In the genomic region with DNA sequence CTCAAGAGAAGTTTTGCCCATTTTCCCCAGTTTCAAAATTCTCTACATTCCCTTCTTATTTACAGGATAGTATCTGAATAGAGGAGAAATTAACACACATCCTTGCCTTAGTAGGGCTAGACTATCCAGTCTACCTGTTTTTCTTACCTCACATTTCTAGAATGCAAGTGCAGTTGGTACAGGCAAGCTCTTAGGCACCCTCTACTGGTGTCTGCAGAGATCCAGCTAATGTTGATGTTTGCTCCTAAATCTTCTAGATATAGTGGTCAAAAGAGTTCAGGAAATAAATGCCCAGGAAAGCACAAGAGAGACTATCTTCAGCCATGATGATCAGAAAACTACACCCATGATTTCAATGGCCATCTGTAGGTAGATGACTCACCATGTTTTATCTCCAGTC, we compare ENCODE assay signal across 12 cellular contexts.
DNase-seq lines count a peak whose midpoint lies in the region; ATAC-seq, FAIRE-seq and TF ChIP-seq lines count a peak whose summit lies in the region.
"Had no signal": no experiment of that assay in that cellular context is flagged by ENCODE, and none has a peak within 500 bp of the region (broad histone marks: within the 10 kb centered on the region; RNA-seq: fewer than 3 reads in every experiment).

No MANE protein-coding gene starts in this region.

- intact Hi-C loops in endothelial cell of umbilical vein (cut with micrococcal nuclease) (no loop called here), testis (cut with DNase I; ENCODE audit: low total_unique reads) (no loop called here)

- CTCF ChIA-PET in SK-N-SH (lab: Yijun Ruan, JAX): interaction anchor here (0.7 kb wide), 1 partner anchor 8 kb away, joined by 3 read pairs; no protein-coding TSS in a partner anchor
- CTCF ChIA-PET in endothelial cell of umbilical vein (lab: Charles Lee): interaction anchor here (1.0 to 2.6 kb wide), 2 partner anchors 364 to 504 kb away, joined by 17 read pairs; no protein-coding TSS in a partner anchor

- TF ChIP-seq POLR2A in endothelial cell of umbilical vein (IDR thresholded peaks at IDR 0.05; ENCODE audit: low read depth, low read length) (no peak), testis (IDR thresholded peaks at IDR 0.05) (no peak)

- H3K36me3 ChIP-seq in SK-N-SH (replicated peaks in 1 of 2; ENCODE audit: control insufficient read depth in 1 of 2, insufficient read depth in 2 of 2, low read length in 1 of 2) (no peaks in the 10 kb centered on the region), endothelial cell of umbilical vein (ENCODE audit: control insufficient read depth in 2 of 2, extremely low read depth in 1 of 2, insufficient read depth in 2 of 2, low read length in 2 of 2) (no peaks in the 10 kb centered on the region), testis (ENCODE audit: low read depth, missing control alignments) (no peaks in the 10 kb centered on the region)
- H3K36me3 ChIP-seq: MG63 had no signal

- FAIRE-seq in endothelial cell of umbilical vein (lab: Jason Lieb, UNC): no peak

- H3K4me2 ChIP-seq in SK-N-SH: no peak overlapping the region
- H3K4me2 ChIP-seq in endothelial cell of umbilical vein (ENCODE audit: insufficient read depth, low read length): no peak overlapping the region

- H4K20me1 ChIP-seq in SK-N-SH (ENCODE audit: insufficient read depth): no peaks in the 10 kb centered on the region
- no peaks in the 10 kb centered on the region for H4K20me1 ChIP-seq in endothelial cell of umbilical vein (replicated peaks; ENCODE audit: control insufficient read depth, extremely low read depth, insufficient read depth, low read length)

- DNase-seq in SK-N-SH (no peak), NCI-H82 treated with DMSO at 0.1 percent for 48 hours (lab: John Stamatoyannopoulos, UW; ENCODE audit: unreplicated experiment) (peak; percentile 4), endothelial cell of umbilical vein (ENCODE audit: low read depth, low spot score) (peak; percentile 10), testis (peak; percentile 18), putamen (ENCODE audit: low spot score) (no peak)
- DNase-seq in effector CD4-positive, alpha-beta T cell: no peak
- DNase-seq: activated T-cell treated with anti-CD3 and anti-CD28 coated beads, Interleukin-2, amount 50 U/mL, for 4 hours; effector CD8-positive, alpha-beta T cell; MG63; stimulated activated CD4-positive, alpha-beta T cell treated with anti-CD3 and anti-CD28 coated beads, Interleukin-15, amount 100 ng/mL, for 24 hours had no signal

- H3K4me1 ChIP-seq in SK-N-SH (ENCODE audit: control insufficient read depth in 1 of 2, insufficient read depth in 2 of 2, low read depth in 1 of 2, low read length in 1 of 2) (no peaks in the 10 kb centered on the region), endothelial cell of umbilical vein (ENCODE audit: control insufficient read depth, extremely low read depth, insufficient read depth, low read length) (no peaks in the 10 kb centered on the region), testis (no peaks in the 10 kb centered on the region)

- H3K9me3 ChIP-seq in SK-N-SH (no peaks in the 10 kb centered on the region), endothelial cell of umbilical vein (replicated peaks; ENCODE audit: control insufficient read depth, insufficient read depth, low read length) (no peaks in the 10 kb centered on the region), testis (no peaks in the 10 kb centered on the region)
- H3K9me3 ChIP-seq: MG63 had no signal

- H3K9ac ChIP-seq in SK-N-SH (no peak overlapping the region), endothelial cell of umbilical vein (replicated peaks; ENCODE audit: extremely low read depth, insufficient read depth, low read length) (no peak overlapping the region)

- H3K9me1 ChIP-seq in endothelial cell of umbilical vein (replicated peaks; ENCODE audit: control insufficient read depth, extremely low read depth, insufficient read depth, low read length): no peaks in the 10 kb centered on the region

- no peaks in the 10 kb centered on the region for H3F3A ChIP-seq in SK-N-SH (replicated peaks; ENCODE audit: insufficient read depth)

- no peaks in the 10 kb centered on the region for H3K9me2 ChIP-seq in SK-N-SH

- H3K27ac ChIP-seq in SK-N-SH (ENCODE audit: low read depth in 2 of 2, low read length in 1 of 2) (no peak overlapping the region), endothelial cell of umbilical vein (ENCODE audit: insufficient read depth, low read depth, low read length) (no peak overlapping the region), testis (no peak overlapping the region)

- H3K27me3 ChIP-seq in SK-N-SH (ENCODE audit: insufficient read depth): no peaks in the 10 kb centered on the region
- H3K27me3 ChIP-seq in endothelial cell of umbilical vein (ENCODE audit: control insufficient read depth in 2 of 2, insufficient read depth in 2 of 2, low read length in 2 of 2): no peaks in the 10 kb centered on the region
- H3K27me3 ChIP-seq in testis: no peaks in the 10 kb centered on the region
- H3K27me3 ChIP-seq: MG63 had no signal

- no TSS peak for BruUV-seq in endothelial cell of umbilical vein (replicated peaks; lab: Mats Ljungman, UMichigan)

- peak; percentile 40; the same call in 1 of the 2 replicates for TF ChIP-seq RAD21 in SK-N-SH (IDR thresholded peaks at IDR 0.05; ENCODE audit: low read length)

- POLR2A ChIA-PET in SK-N-SH (lab: Yijun Ruan, JAX) (no interaction called here), endothelial cell of umbilical vein (lab: Charles Lee) (no interaction called here)

- no peak overlapping the region for H2AFZ ChIP-seq in SK-N-SH (ENCODE audit: low read depth)
- no peak overlapping the region for H2AFZ ChIP-seq in endothelial cell of umbilical vein (ENCODE audit: low read depth, low read length)

- no peak for ATAC-seq in SK-N-SH treated with all-trans-retinoic acid at 6 μM for 48 hours
- no peak for ATAC-seq in HG03196 (IDR thresholded peaks at IDR 0.05; ENCODE audit: unreplicated experiment)
- ATAC-seq: activated T-cell treated with anti-CD3 and anti-CD28 coated beads, Interleukin-2, amount 50 U/mL, for 4 hours had no signal

- TF ChIP-seq CTCF in SK-N-SH (IDR thresholded peaks at IDR 0.05): peak; percentile 29
- TF ChIP-seq CTCF in endothelial cell of umbilical vein (IDR thresholded peaks at IDR 0.05; ENCODE audit: extremely low read depth in 1 of 2, insufficient read depth in 1 of 2, low read depth in 1 of 2, low read length in 2 of 2): peak in 1 of 2 donors; percentile 19
- no peak for TF ChIP-seq CTCF in testis (IDR thresholded peaks at IDR 0.05)

- H3K4me3 ChIP-seq in SK-N-SH (ENCODE audit: low read depth in 2 of 2, low read length in 1 of 2): no peak overlapping the region
- no peak overlapping the region for H3K4me3 ChIP-seq in endothelial cell of umbilical vein (replicated peaks in 1 of 3; ENCODE audit: insufficient read depth in 1 of 3, low read depth in 1 of 3, low read length in 3 of 3)
- no peak overlapping the region for H3K4me3 ChIP-seq in testis
- H3K4me3 ChIP-seq: MG63 had no signal

- dilution Hi-C loops in endothelial cell of umbilical vein (cut with MboI; ENCODE audit: extremely low pct_ligation_motif_present, low sequenced_read_pairs): no loop called here

- no peak for TF ChIP-seq EP300 in SK-N-SH (IDR thresholded peaks at IDR 0.05; ENCODE audit: borderline replicate concordance in 1 of 2, low read depth in 1 of 2, low read length in 1 of 2)

- H3K79me2 ChIP-seq in SK-N-SH (ENCODE audit: insufficient read depth) (no peaks in the 10 kb centered on the region), endothelial cell of umbilical vein (ENCODE audit: control insufficient read depth, insufficient read depth, low read length) (no peaks in the 10 kb centered on the region)

TF ChIP-seq in SK-N-SH, 30 proteins besides CTCF, POLR2A, EP300 and RAD21 (continues in another document):
- no peak for TF ChIP-seq TEAD4 (IDR thresholded peaks at IDR 0.05; ENCODE audit: borderline replicate concordance, insufficient read depth)
- no peak for TF ChIP-seq GABPA (IDR thresholded peaks at IDR 0.05; ENCODE audit: low read depth)
- TF ChIP-seq TAF1 (IDR thresholded peaks at IDR 0.05; ENCODE audit: borderline replicate concordance, low read depth, low read length): no peak
- no peak for TF ChIP-seq YY1 (IDR thresholded peaks at IDR 0.05; ENCODE audit: low read depth)
- no peak for TF ChIP-seq RCOR1 (IDR thresholded peaks at IDR 0.05; ENCODE audit: low read length)
- no peak for TF ChIP-seq RFX5 (IDR thresholded peaks at IDR 0.05; ENCODE audit: low read length)
- TF ChIP-seq MEF2A (IDR thresholded peaks at IDR 0.05; ENCODE audit: borderline replicate concordance, low read depth): no peak

TF ChIP-seq in SK-N-SH treated with all-trans-retinoic acid at 6 μM for 48 hours, 23 proteins besides CTCF, POLR2A, EP300 and RAD21:
- TF ChIP-seq RARB (CRISPR knock-in tag; IDR thresholded peaks at IDR 0.05) (no peak), ZC3H10 (CRISPR knock-in tag; IDR thresholded peaks at IDR 0.05) (no peak), ZFP3 (CRISPR knock-in tag; IDR thresholded peaks at IDR 0.05) (no peak), OSR1 (CRISPR knock-in tag; IDR thresholded peaks at IDR 0.05) (no peak), ZNF8 (CRISPR knock-in tag; IDR thresholded peaks at IDR 0.05) (no peak), ZNF70 (CRISPR knock-in tag; IDR thresholded peaks at IDR 0.05) (no peak)

TF ChIP-seq in endothelial cell of umbilical vein, 7 proteins besides CTCF, POLR2A, EP300 and RAD21:
- no peak for TF ChIP-seq EZH2 (IDR thresholded peaks at IDR 0.05; ENCODE audit: borderline replicate concordance, low read depth, low read length, severe bottlenecking)
- TF ChIP-seq POLR2AphosphoS5 (IDR thresholded peaks at IDR 0.05; ENCODE audit: insufficient read depth, low read depth, low read length): no peak
- no peak for TF ChIP-seq GATA2 (IDR thresholded peaks at IDR 0.05; ENCODE audit: insufficient read depth, insufficient read length, low read depth, low read length)
- TF ChIP-seq JUN (IDR thresholded peaks at IDR 0.05; ENCODE audit: borderline replicate concordance, insufficient read depth, insufficient read length, low read depth): no peak
- TF ChIP-seq MYC (IDR thresholded peaks at IDR 0.05; ENCODE audit: low read depth, low read length): no peak
- TF ChIP-seq FOS (IDR thresholded peaks at IDR 0.05; ENCODE audit: borderline replicate concordance, insufficient read depth, low read length): no peak
- no peak for TF ChIP-seq MAX (IDR thresholded peaks at IDR 0.05; ENCODE audit: insufficient read depth, insufficient read length)

Comparison
In these comparisons a context has a peak if more than half of its experiments do, and no peak if none do; other contexts are left out.
1. DNase-seq: peak in NCI-H82 treated with DMSO at 0.1 percent for 48 hours (single experiment), endothelial cell of umbilical vein (single experiment) and testis (single experiment); none in SK-N-SH (single experiment), effector CD4-positive, alpha-beta T cell (single experiment) and putamen (single experiment).